ENCODE assay signal across 12 cellular contexts in genomic region chr11:74025467-74026166, GRCh38. TPM values are rescaled to one million over a fixed set of nuclear protein-coding genes. Genes with fewer than 3 reads are reported as not detected.
DNase-seq lines count a peak whose midpoint lies in the region; ATAC-seq, FAIRE-seq and TF ChIP-seq lines count a peak whose summit lies in the region.
"Had no signal": no experiment of that assay in that cellular context is flagged by ENCODE, and none has a peak within 500 bp of the region (broad histone marks: within the 10 kb centered on the region; RNA-seq: fewer than 3 reads in every experiment).

No MANE protein-coding gene starts in this region.

- H3K9me3 Mint-ChIP-seq in activated naive CD8-positive, alpha-beta T cell treated with anti-CD3 and anti-CD28 coated beads, Interleukin-2, amount 50 U/mL, for 24 hours = no peaks in the 10 kb centered on the region
- H3K9me3 Mint-ChIP-seq in activated naive CD8-positive, alpha-beta T cell treated with anti-CD3 and anti-CD28 coated beads for 36 hours = no peaks in the 10 kb centered on the region

- peak; percentile 72 for FAIRE-seq in endothelial cell of umbilical vein (lab: Jason Lieb, UNC)

- TF ChIP-seq RAD21 in SK-N-SH (IDR thresholded peaks at IDR 0.05; ENCODE audit: low read length) = no peak

- no peaks in the 10 kb centered on the region for H3K27me3 Mint-ChIP-seq in activated naive CD8-positive, alpha-beta T cell treated with anti-CD3 and anti-CD28 coated beads, Interleukin-2, amount 50 U/mL, for 24 hours
- H3K27me3 Mint-ChIP-seq in activated naive CD8-positive, alpha-beta T cell treated with anti-CD3 and anti-CD28 coated beads for 36 hours = no peaks in the 10 kb centered on the region

- H3F3A ChIP-seq in SK-N-SH (replicated peaks; ENCODE audit: insufficient read depth) = peaks cover 23% of the 10 kb centered on the region

- POLR2A ChIA-PET in SK-N-SH (lab: Yijun Ruan, JAX) (no interaction called here), endothelial cell of umbilical vein (lab: Charles Lee) (no interaction called here)

- no peak overlapping the region for H3K4me2 ChIP-seq in SK-N-SH
- H3K4me2 ChIP-seq in endothelial cell of umbilical vein (ENCODE audit: insufficient read depth, low read length) = no peak overlapping the region

- CTCF ChIA-PET in SK-N-SH (lab: Yijun Ruan, JAX) = no interaction called here
- CTCF ChIA-PET in endothelial cell of umbilical vein (lab: Charles Lee) = interaction anchor here (1.1 kb wide), 1 partner anchor 10 kb away, joined by 3 read pairs; no protein-coding TSS in a partner anchor

- peaks cover 27% of the 10 kb centered on the region for H3K36me3 Mint-ChIP-seq in activated naive CD8-positive, alpha-beta T cell treated with anti-CD3 and anti-CD28 coated beads, Interleukin-2, amount 50 U/mL, for 24 hours (ENCODE audit: low read depth)
- peaks cover 24% of the 10 kb centered on the region for H3K36me3 Mint-ChIP-seq in activated naive CD8-positive, alpha-beta T cell treated with anti-CD3 and anti-CD28 coated beads for 36 hours

- intact Hi-C loops in endothelial cell of umbilical vein (cut with micrococcal nuclease) = no loop called here

- ATAC-seq in activated naive CD8-positive, alpha-beta T cell treated with anti-CD3 and anti-CD28 coated beads, Interleukin-2, amount 50 U/mL, for 24 hours = peak; percentile 59
- no peak for ATAC-seq in GM21529 (IDR thresholded peaks at IDR 0.05; ENCODE audit: unreplicated experiment)

- H3K9me1 ChIP-seq in endothelial cell of umbilical vein (replicated peaks; ENCODE audit: control insufficient read depth, extremely low read depth, insufficient read depth, low read length) = no peaks in the 10 kb centered on the region

- no peak for TF ChIP-seq EP300 in SK-N-SH (IDR thresholded peaks at IDR 0.05; ENCODE audit: borderline replicate concordance in 1 of 2, low read depth in 1 of 2, low read length in 1 of 2)

- no peak for DNase-seq in activated naive CD8-positive, alpha-beta T cell treated with anti-CD3 and anti-CD28 coated beads, Interleukin-2, amount 50 U/mL, for 24 hours
- DNase-seq in activated naive CD8-positive, alpha-beta T cell treated with anti-CD3 and anti-CD28 coated beads for 36 hours = no peak
- DNase-seq in SK-N-SH = no peak
- peak; percentile 29 for DNase-seq in endothelial cell of umbilical vein (ENCODE audit: low read depth, low spot score)
- no peak for DNase-seq in NCI-H2107 treated with DMSO at 0.1 percent for 48 hours (lab: John Stamatoyannopoulos, UW; ENCODE audit: unreplicated experiment)
- DNase-seq in anterior cingulate cortex (lab: John Stamatoyannopoulos, UW) = no peak
- DNase-seq: activated naive CD4-positive, alpha-beta T cell treated with Interleukin-2 at 50 U/mL for 16 hours; BE2C; dorsolateral prefrontal cortex; NCI-H1694 had no signal

- H3K27ac ChIP-seq in SK-N-SH (ENCODE audit: low read depth in 2 of 2, low read length in 1 of 2) (peak overlapping the region in 1 of 2 experiments; percentile 37; a peak in 2 of 4 replicates), endothelial cell of umbilical vein (ENCODE audit: insufficient read depth, low read depth, low read length) (peak overlapping the region; percentile 24), subcutaneous abdominal adipose tissue (ENCODE audit: low read depth, low read length) (peak overlapping the region; percentile 43)

- TF ChIP-seq POLR2A in endothelial cell of umbilical vein (IDR thresholded peaks at IDR 0.05; ENCODE audit: low read depth, low read length) = no peak

- H2AFZ ChIP-seq in SK-N-SH (ENCODE audit: low read depth) = no peak overlapping the region
- no peak overlapping the region for H2AFZ ChIP-seq in endothelial cell of umbilical vein (ENCODE audit: low read depth, low read length)

- H3K36me3 ChIP-seq in SK-N-SH (replicated peaks in 1 of 2; ENCODE audit: control insufficient read depth in 1 of 2, insufficient read depth in 2 of 2, low read length in 1 of 2) = peaks cover 0 to 9% of the 10 kb centered on the region in 2 experiments
- no peaks in the 10 kb centered on the region for H3K36me3 ChIP-seq in endothelial cell of umbilical vein (ENCODE audit: control insufficient read depth in 2 of 2, extremely low read depth in 1 of 2, insufficient read depth in 2 of 2, low read length in 2 of 2)
- peaks cover 0 to 11% (median 3%) of the 10 kb centered on the region in 5 donors for H3K36me3 ChIP-seq in subcutaneous abdominal adipose tissue (ENCODE audit: control insufficient read depth in 5 of 5, insufficient read depth in 5 of 5, low read length in 5 of 5)
- H3K36me3 ChIP-seq: BE2C had no signal

- H3K27me3 ChIP-seq in SK-N-SH (ENCODE audit: insufficient read depth) (no peaks in the 10 kb centered on the region), endothelial cell of umbilical vein (ENCODE audit: control insufficient read depth in 2 of 2, insufficient read depth in 2 of 2, low read length in 2 of 2) (no peaks in the 10 kb centered on the region), subcutaneous abdominal adipose tissue (ENCODE audit: control insufficient read depth in 5 of 5, insufficient read depth in 4 of 5, low read length in 5 of 5) (no peaks in the 10 kb centered on the region)
- H3K27me3 ChIP-seq: BE2C, dorsolateral prefrontal cortex had no signal

- no TSS peak for BruUV-seq in endothelial cell of umbilical vein (replicated peaks; lab: Mats Ljungman, UMichigan)

- peak overlapping the region; percentile 6 for H3K4me3 Mint-ChIP-seq in activated naive CD8-positive, alpha-beta T cell treated with anti-CD3 and anti-CD28 coated beads, Interleukin-2, amount 50 U/mL, for 24 hours
- no peak overlapping the region for H3K4me3 Mint-ChIP-seq in activated naive CD8-positive, alpha-beta T cell treated with anti-CD3 and anti-CD28 coated beads for 36 hours

- H3K79me2 ChIP-seq in SK-N-SH (ENCODE audit: insufficient read depth) (no peaks in the 10 kb centered on the region; the same call in 1 of the 2 replicates), endothelial cell of umbilical vein (ENCODE audit: control insufficient read depth, insufficient read depth, low read length) (no peaks in the 10 kb centered on the region)

- peaks cover 0 to 20% of the 10 kb centered on the region in 2 experiments; a peak in 1 of 4 replicates for H3K4me1 ChIP-seq in SK-N-SH (ENCODE audit: control insufficient read depth in 1 of 2, insufficient read depth in 2 of 2, low read depth in 1 of 2, low read length in 1 of 2)
- H3K4me1 ChIP-seq in endothelial cell of umbilical vein (ENCODE audit: control insufficient read depth, extremely low read depth, insufficient read depth, low read length) = peaks cover 22% of the 10 kb centered on the region
- H3K4me1 ChIP-seq in subcutaneous abdominal adipose tissue (ENCODE audit: control insufficient read depth in 5 of 5, insufficient read depth in 5 of 5, low read length in 5 of 5) = peaks cover 2 to 40% (median 20%) of the 10 kb centered on the region in 5 donors
- H3K4me1 ChIP-seq: BE2C had no signal

- no peaks in the 10 kb centered on the region for H3K9me3 ChIP-seq in SK-N-SH
- no peaks in the 10 kb centered on the region for H3K9me3 ChIP-seq in endothelial cell of umbilical vein (replicated peaks; ENCODE audit: control insufficient read depth, insufficient read depth, low read length)
- H3K9me3 ChIP-seq in subcutaneous abdominal adipose tissue (ENCODE audit: control insufficient read depth in 5 of 5, low read length in 5 of 5) = no peaks in the 10 kb centered on the region
- H3K9me3 ChIP-seq: BE2C had no signal

- WGBS in SK-N-SH (ENCODE audit: low lambda C conversion rate) = 77% methylated on average over 7 of the region's 7 CpGs

- H3K9ac ChIP-seq in SK-N-SH (no peak overlapping the region), endothelial cell of umbilical vein (replicated peaks; ENCODE audit: extremely low read depth, insufficient read depth, low read length) (no peak overlapping the region), subcutaneous abdominal adipose tissue (ENCODE audit: low read length in 5 of 5) (no peak overlapping the region)

- dilution Hi-C loops in endothelial cell of umbilical vein (cut with MboI; ENCODE audit: extremely low pct_ligation_motif_present, low sequenced_read_pairs) = no loop called here

- H3K4me3 ChIP-seq in SK-N-SH (ENCODE audit: low read depth in 2 of 2, low read length in 1 of 2) (no peak overlapping the region), endothelial cell of umbilical vein (replicated peaks in 1 of 3; ENCODE audit: insufficient read depth in 1 of 3, low read depth in 1 of 3, low read length in 3 of 3) (no peak overlapping the region), subcutaneous abdominal adipose tissue (ENCODE audit: low read depth in 1 of 5, low read length in 5 of 5) (no peak overlapping the region)
- H3K4me3 ChIP-seq: dorsolateral prefrontal cortex had no signal

- peak overlapping the region; percentile 69 for H3K27ac Mint-ChIP-seq in activated naive CD8-positive, alpha-beta T cell treated with anti-CD3 and anti-CD28 coated beads, Interleukin-2, amount 50 U/mL, for 24 hours
- no peak overlapping the region for H3K27ac Mint-ChIP-seq in activated naive CD8-positive, alpha-beta T cell treated with anti-CD3 and anti-CD28 coated beads for 36 hours

- no peak for TF ChIP-seq CTCF in SK-N-SH (IDR thresholded peaks at IDR 0.05)
- no peak for TF ChIP-seq CTCF in endothelial cell of umbilical vein (IDR thresholded peaks at IDR 0.05; ENCODE audit: extremely low read depth in 1 of 2, insufficient read depth in 1 of 2, low read depth in 1 of 2, low read length in 2 of 2)

- H3K4me1 Mint-ChIP-seq in activated naive CD8-positive, alpha-beta T cell treated with anti-CD3 and anti-CD28 coated beads, Interleukin-2, amount 50 U/mL, for 24 hours = peaks cover 50% of the 10 kb centered on the region
- peaks cover 25% of the 10 kb centered on the region for H3K4me1 Mint-ChIP-seq in activated naive CD8-positive, alpha-beta T cell treated with anti-CD3 and anti-CD28 coated beads for 36 hours

- no peaks in the 10 kb centered on the region for H3K9me2 ChIP-seq in SK-N-SH

- H4K20me1 ChIP-seq in SK-N-SH (ENCODE audit: insufficient read depth) (no peaks in the 10 kb centered on the region), endothelial cell of umbilical vein (replicated peaks; ENCODE audit: control insufficient read depth, extremely low read depth, insufficient read depth, low read length) (no peaks in the 10 kb centered on the region)

RNA-seq across cellular contexts. Expression of gene UCP3, which starts 16.7 kb away (rescaled TPM):
- total RNA-seq in activated naive CD8-positive, alpha-beta T cell treated with anti-CD3 and anti-CD28 coated beads for 36 hours = 1 to 10 TPM in 1 of 2 experiments, under 1 TPM in 1; 0.89 to 1.1 TPM
- polyA plus RNA-seq in SK-N-SH (2012; rRNA removed) = 1.2 and 1.4 TPM in 2 replicates
- polyA plus RNA-seq in SK-N-SH (2012; cell fraction: cytosol; rRNA removed) = 0.55 and 0.60 TPM in 2 replicates
- polyA plus RNA-seq in SK-N-SH (2012; cell fraction: nucleus; rRNA removed) = 15.0 and 15.9 TPM in 2 replicates
- 1.3 and 1.4 TPM in 2 replicates for total RNA-seq in endothelial cell of umbilical vein
- 1.1 and 1.4 TPM in 2 replicates for polyA plus RNA-seq in endothelial cell of umbilical vein
- 0.58 and 0.78 TPM in 2 replicates for polyA plus RNA-seq in endothelial cell of umbilical vein (2011; cell fraction: cytosol; rRNA removed)
- 7.9 and 8.5 TPM in 2 replicates for polyA plus RNA-seq in endothelial cell of umbilical vein (2011; cell fraction: nucleus; rRNA removed)
- 0.64 and 0.75 TPM in 2 replicates for polyA plus RNA-seq in endothelial cell of umbilical vein (2012)
- polyA minus RNA-seq in endothelial cell of umbilical vein = 1.3 and 6.6 TPM in 2 replicates
- 0.61 TPM for polyA minus RNA-seq in endothelial cell of umbilical vein (2011; cell fraction: cytosol; rRNA and poly(A)+ RNA removed)
- polyA minus RNA-seq in endothelial cell of umbilical vein (2011; cell fraction: nucleus; rRNA and poly(A)+ RNA removed) = 5.2 and 6.1 TPM in 2 replicates

RNA-seq across cellular contexts. Expression of gene UCP2, which starts 43.0 kb away (rescaled TPM):
- total RNA-seq in activated naive CD8-positive, alpha-beta T cell treated with anti-CD3 and anti-CD28 coated beads for 36 hours = 100 to 1,000 TPM; 180 to 181 TPM
- 28.5 and 36.0 TPM in 2 replicates for polyA plus RNA-seq in SK-N-SH (2012; rRNA removed)
- polyA plus RNA-seq in SK-N-SH (2012; cell fraction: cytosol; rRNA removed) = 18.0 and 29.1 TPM in 2 replicates
- 14.2 and 16.1 TPM in 2 replicates for polyA plus RNA-seq in SK-N-SH (2012; cell fraction: nucleus; rRNA removed)
- total RNA-seq in endothelial cell of umbilical vein = 12.1 and 16.5 TPM in 2 replicates
- 21.4 and 24.0 TPM in 2 replicates for polyA plus RNA-seq in endothelial cell of umbilical vein
- polyA plus RNA-seq in endothelial cell of umbilical vein (2011; cell fraction: cytosol; rRNA removed) = 15.8 and 15.9 TPM in 2 replicates
- polyA plus RNA-seq in endothelial cell of umbilical vein (2011; cell fraction: nucleus; rRNA removed) = 7.3 and 9.4 TPM in 2 replicates
- 7.5 and 17.3 TPM in 2 replicates for polyA plus RNA-seq in endothelial cell of umbilical vein (2012)
- 23.4 and 30.6 TPM in 2 replicates for polyA minus RNA-seq in endothelial cell of umbilical vein
- polyA minus RNA-seq in endothelial cell of umbilical vein (2011; cell fraction: cytosol; rRNA and poly(A)+ RNA removed) = 101 TPM
- polyA minus RNA-seq in endothelial cell of umbilical vein (2011; cell fraction: nucleus; rRNA and poly(A)+ RNA removed) = 7.5 and 8.0 TPM in 2 replicates

Comparison
In these comparisons a context has a peak if more than half of its experiments do, and no peak if none do; other contexts are left out.
1. RNA of gene UCP2, which starts 43.0 kb away (total RNA-seq): 180 to 181 TPM in activated naive CD8-positive, alpha-beta T cell treated with anti-CD3 and anti-CD28 coated beads for 36 hours; 12.1 to 16.5 TPM in endothelial cell of umbilical vein; every median in the first group is over 10 times any median in the second.